Comparison of ENCODE assay signal across 1 cellular context in the genomic region with DNA sequence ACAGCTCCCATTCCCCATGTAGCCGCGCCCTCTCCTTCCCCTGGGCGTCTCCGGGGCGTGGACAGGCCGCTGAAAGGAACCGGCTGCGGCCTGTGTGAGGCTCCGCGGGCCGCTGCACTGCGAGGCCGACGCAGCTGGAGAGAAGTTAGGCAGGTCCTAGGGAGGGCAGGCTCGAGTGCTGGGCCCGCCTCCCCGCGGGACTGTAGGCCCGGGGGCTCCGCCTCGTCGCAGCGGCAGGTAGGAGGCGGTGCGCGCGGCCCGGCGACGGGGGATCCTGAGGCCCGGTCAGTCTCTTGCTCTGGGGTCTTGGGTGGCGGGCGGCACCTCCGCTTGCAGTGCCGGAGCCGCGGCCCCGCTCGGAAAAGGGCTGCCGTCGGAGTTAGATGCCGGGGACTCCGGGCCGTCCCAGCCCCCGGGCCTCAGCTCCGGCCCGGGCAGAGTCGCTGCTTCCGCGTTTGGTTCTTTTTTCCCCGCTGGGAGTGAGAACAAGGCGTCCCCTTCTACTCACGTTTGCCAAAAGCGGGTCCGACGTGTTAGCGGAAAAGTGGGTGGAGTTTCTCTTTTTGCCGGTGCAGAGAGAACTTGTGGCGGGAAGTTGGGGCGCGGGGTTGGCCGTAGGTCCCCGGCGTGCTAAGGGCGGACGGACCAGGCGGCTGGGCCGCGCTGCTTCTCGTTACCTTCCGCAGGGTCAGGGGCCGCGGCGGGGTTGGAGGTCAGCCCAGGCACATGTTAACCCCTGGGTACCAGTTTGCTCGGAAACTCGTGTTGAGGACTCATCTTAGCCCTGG.
TF ChIP-seq lines count a peak whose summit lies in the region.

A gene (plus strand): TSS at position 222 of the 788 bp plus-strand sequence. CDS start 2,026 bp downstream, outside the sequence.

TF ChIP-seq in GM12878, 131 proteins besides CTCF, POLR2A, EP300 and RAD21 (continued from another document and continues in another):
- TF ChIP-seq, protein P1, sequence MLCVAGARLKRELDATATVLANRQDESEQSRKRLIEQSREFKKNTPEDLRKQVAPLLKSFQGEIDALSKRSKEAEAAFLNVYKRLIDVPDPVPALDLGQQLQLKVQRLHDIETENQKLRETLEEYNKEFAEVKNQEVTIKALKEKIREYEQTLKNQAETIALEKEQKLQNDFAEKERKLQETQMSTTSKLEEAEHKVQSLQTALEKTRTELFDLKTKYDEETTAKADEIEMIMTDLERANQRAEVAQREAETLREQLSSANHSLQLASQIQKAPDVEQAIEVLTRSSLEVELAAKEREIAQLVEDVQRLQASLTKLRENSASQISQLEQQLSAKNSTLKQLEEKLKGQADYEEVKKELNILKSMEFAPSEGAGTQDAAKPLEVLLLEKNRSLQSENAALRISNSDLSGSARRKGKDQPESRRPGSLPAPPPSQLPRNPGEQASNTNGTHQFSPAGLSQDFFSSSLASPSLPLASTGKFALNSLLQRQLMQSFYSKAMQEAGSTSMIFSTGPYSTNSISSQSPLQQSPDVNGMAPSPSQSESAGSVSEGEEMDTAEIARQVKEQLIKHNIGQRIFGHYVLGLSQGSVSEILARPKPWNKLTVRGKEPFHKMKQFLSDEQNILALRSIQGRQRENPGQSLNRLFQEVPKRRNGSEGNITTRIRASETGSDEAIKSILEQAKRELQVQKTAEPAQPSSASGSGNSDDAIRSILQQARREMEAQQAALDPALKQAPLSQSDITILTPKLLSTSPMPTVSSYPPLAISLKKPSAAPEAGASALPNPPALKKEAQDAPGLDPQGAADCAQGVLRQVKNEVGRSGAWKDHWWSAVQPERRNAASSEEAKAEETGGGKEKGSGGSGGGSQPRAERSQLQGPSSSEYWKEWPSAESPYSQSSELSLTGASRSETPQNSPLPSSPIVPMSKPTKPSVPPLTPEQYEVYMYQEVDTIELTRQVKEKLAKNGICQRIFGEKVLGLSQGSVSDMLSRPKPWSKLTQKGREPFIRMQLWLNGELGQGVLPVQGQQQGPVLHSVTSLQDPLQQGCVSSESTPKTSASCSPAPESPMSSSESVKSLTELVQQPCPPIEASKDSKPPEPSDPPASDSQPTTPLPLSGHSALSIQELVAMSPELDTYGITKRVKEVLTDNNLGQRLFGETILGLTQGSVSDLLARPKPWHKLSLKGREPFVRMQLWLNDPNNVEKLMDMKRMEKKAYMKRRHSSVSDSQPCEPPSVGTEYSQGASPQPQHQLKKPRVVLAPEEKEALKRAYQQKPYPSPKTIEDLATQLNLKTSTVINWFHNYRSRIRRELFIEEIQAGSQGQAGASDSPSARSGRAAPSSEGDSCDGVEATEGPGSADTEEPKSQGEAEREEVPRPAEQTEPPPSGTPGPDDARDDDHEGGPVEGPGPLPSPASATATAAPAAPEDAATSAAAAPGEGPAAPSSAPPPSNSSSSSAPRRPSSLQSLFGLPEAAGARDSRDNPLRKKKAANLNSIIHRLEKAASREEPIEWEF (IDR thresholded peaks at IDR 0.05; ENCODE audit: insufficient replicate concordance, low read depth, low read length) = no peak
- TF ChIP-seq TCF7 (IDR thresholded peaks at IDR 0.05; ENCODE audit: borderline replicate concordance) (peak; percentile 8; the same call in 1 of the 2 replicates), MEF2A (IDR thresholded peaks at IDR 0.05; ENCODE audit: insufficient read depth, low read depth, low read length) (peak; percentile 19; the same call in 1 of the 2 replicates), BHLHE40 (IDR thresholded peaks at IDR 0.05; ENCODE audit: borderline replicate concordance in 1 of 2, low read depth in 2 of 2, low read length in 1 of 2) (peak; percentile 90 to 93), ASH2L (IDR thresholded peaks at IDR 0.05; ENCODE audit: borderline replicate concordance, low read depth) (peak; percentile 60; the same call in 1 of the 2 replicates), TARDBP (IDR thresholded peaks at IDR 0.05; ENCODE audit: borderline replicate concordance) (peak; percentile 16; the same call in 1 of the 2 replicates), BACH1 (IDR thresholded peaks at IDR 0.05; ENCODE audit: borderline replicate concordance) (peak; percentile 86), MXI1 (IDR thresholded peaks at IDR 0.05; ENCODE audit: low read depth, low read length) (peak; percentile 93), POLR2AphosphoS5 (IDR thresholded peaks at IDR 0.05; ENCODE audit: low read length) (peak; percentile 87), HCFC1 (IDR thresholded peaks at IDR 0.05; ENCODE audit: low read length) (no peak; the same call in 1 of the 2 replicates), KLF5 (IDR thresholded peaks at IDR 0.05; ENCODE audit: partially characterized antibody) (no peak), ZNF217 (IDR thresholded peaks at IDR 0.05) (peak; percentile 80; the same call in 1 of the 2 replicates), RAD51 (IDR thresholded peaks at IDR 0.05) (no peak), PAX5 (IDR thresholded peaks at IDR 0.05; ENCODE audit: borderline replicate concordance, low read depth, low read length) (peak; percentile 66; the same call in 1 of the 2 replicates), DPF2 (IDR thresholded peaks at IDR 0.05) (peak; percentile 89; the same call in 1 of the 2 replicates), ZNF622 (IDR thresholded peaks at IDR 0.05) (no peak), SUPT20H (IDR thresholded peaks at IDR 0.05; ENCODE audit: borderline replicate concordance, control insufficient read depth, low read depth, low read length) (no peak), HDAC6 (IDR thresholded peaks at IDR 0.05; ENCODE audit: unreplicated experiment) (no peak), MTA3 (IDR thresholded peaks at IDR 0.05; ENCODE audit: borderline replicate concordance, low read length) (no peak), SIX5 (IDR thresholded peaks at IDR 0.05; ENCODE audit: low read depth, low read length, severe bottlenecking) (no peak), NR2C2 (IDR thresholded peaks at IDR 0.05; ENCODE audit: borderline replicate concordance, control insufficient read depth, insufficient read length, low read depth) (peak; percentile 66)
- TF ChIP-seq, protein P2, sequence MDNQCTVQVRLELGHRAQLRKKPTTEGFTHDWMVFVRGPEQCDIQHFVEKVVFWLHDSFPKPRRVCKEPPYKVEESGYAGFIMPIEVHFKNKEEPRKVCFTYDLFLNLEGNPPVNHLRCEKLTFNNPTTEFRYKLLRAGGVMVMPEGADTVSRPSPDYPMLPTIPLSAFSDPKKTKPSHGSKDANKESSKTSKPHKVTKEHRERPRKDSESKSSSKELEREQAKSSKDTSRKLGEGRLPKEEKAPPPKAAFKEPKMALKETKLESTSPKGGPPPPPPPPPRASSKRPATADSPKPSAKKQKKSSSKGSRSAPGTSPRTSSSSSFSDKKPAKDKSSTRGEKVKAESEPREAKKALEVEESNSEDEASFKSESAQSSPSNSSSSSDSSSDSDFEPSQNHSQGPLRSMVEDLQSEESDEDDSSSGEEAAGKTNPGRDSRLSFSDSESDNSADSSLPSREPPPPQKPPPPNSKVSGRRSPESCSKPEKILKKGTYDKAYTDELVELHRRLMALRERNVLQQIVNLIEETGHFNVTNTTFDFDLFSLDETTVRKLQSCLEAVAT (IDR thresholded peaks at IDR 0.05) = no peak
- TF ChIP-seq, protein P3, sequence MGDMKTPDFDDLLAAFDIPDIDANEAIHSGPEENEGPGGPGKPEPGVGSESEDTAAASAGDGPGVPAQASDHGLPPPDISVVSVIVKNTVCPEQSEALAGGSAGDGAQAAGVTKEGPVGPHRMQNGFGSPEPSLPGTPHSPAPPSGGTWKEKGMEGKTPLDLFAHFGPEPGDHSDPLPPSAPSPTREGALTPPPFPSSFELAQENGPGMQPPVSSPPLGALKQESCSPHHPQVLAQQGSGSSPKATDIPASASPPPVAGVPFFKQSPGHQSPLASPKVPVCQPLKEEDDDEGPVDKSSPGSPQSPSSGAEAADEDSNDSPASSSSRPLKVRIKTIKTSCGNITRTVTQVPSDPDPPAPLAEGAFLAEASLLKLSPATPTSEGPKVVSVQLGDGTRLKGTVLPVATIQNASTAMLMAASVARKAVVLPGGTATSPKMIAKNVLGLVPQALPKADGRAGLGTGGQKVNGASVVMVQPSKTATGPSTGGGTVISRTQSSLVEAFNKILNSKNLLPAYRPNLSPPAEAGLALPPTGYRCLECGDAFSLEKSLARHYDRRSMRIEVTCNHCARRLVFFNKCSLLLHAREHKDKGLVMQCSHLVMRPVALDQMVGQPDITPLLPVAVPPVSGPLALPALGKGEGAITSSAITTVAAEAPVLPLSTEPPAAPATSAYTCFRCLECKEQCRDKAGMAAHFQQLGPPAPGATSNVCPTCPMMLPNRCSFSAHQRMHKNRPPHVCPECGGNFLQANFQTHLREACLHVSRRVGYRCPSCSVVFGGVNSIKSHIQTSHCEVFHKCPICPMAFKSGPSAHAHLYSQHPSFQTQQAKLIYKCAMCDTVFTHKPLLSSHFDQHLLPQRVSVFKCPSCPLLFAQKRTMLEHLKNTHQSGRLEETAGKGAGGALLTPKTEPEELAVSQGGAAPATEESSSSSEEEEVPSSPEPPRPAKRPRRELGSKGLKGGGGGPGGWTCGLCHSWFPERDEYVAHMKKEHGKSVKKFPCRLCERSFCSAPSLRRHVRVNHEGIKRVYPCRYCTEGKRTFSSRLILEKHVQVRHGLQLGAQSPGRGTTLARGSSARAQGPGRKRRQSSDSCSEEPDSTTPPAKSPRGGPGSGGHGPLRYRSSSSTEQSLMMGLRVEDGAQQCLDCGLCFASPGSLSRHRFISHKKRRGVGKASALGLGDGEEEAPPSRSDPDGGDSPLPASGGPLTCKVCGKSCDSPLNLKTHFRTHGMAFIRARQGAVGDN (IDR thresholded peaks at IDR 0.05) = peak; percentile 99
- TF ChIP-seq, protein P4, sequence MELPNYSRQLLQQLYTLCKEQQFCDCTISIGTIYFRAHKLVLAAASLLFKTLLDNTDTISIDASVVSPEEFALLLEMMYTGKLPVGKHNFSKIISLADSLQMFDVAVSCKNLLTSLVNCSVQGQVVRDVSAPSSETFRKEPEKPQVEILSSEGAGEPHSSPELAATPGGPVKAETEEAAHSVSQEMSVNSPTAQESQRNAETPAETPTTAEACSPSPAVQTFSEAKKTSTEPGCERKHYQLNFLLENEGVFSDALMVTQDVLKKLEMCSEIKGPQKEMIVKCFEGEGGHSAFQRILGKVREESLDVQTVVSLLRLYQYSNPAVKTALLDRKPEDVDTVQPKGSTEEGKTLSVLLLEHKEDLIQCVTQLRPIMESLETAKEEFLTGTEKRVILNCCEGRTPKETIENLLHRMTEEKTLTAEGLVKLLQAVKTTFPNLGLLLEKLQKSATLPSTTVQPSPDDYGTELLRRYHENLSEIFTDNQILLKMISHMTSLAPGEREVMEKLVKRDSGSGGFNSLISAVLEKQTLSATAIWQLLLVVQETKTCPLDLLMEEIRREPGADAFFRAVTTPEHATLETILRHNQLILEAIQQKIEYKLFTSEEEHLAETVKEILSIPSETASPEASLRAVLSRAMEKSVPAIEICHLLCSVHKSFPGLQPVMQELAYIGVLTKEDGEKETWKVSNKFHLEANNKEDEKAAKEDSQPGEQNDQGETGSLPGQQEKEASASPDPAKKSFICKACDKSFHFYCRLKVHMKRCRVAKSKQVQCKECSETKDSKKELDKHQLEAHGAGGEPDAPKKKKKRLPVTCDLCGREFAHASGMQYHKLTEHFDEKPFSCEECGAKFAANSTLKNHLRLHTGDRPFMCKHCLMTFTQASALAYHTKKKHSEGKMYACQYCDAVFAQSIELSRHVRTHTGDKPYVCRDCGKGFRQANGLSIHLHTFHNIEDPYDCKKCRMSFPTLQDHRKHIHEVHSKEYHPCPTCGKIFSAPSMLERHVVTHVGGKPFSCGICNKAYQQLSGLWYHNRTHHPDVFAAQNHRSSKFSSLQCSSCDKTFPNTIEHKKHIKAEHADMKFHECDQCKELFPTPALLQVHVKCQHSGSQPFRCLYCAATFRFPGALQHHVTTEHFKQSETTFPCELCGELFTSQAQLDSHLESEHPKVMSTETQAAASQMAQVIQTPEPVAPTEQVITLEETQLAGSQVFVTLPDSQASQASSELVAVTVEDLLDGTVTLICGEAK (IDR thresholded peaks at IDR 0.05; ENCODE audit: borderline replicate concordance) = peak; percentile 9; the same call in 1 of the 2 replicates
- TF ChIP-seq, protein P5, sequence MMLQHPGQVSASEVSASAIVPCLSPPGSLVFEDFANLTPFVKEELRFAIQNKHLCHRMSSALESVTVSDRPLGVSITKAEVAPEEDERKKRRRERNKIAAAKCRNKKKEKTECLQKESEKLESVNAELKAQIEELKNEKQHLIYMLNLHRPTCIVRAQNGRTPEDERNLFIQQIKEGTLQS (IDR thresholded peaks at IDR 0.05; ENCODE audit: borderline replicate concordance, extremely low read depth, low read depth, low read length) = no peak
- TF ChIP-seq, protein P6, sequence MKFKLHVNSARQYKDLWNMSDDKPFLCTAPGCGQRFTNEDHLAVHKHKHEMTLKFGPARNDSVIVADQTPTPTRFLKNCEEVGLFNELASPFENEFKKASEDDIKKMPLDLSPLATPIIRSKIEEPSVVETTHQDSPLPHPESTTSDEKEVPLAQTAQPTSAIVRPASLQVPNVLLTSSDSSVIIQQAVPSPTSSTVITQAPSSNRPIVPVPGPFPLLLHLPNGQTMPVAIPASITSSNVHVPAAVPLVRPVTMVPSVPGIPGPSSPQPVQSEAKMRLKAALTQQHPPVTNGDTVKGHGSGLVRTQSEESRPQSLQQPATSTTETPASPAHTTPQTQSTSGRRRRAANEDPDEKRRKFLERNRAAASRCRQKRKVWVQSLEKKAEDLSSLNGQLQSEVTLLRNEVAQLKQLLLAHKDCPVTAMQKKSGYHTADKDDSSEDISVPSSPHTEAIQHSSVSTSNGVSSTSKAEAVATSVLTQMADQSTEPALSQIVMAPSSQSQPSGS (IDR thresholded peaks at IDR 0.05; ENCODE audit: low read length) = no peak
- TF ChIP-seq, protein P7, sequence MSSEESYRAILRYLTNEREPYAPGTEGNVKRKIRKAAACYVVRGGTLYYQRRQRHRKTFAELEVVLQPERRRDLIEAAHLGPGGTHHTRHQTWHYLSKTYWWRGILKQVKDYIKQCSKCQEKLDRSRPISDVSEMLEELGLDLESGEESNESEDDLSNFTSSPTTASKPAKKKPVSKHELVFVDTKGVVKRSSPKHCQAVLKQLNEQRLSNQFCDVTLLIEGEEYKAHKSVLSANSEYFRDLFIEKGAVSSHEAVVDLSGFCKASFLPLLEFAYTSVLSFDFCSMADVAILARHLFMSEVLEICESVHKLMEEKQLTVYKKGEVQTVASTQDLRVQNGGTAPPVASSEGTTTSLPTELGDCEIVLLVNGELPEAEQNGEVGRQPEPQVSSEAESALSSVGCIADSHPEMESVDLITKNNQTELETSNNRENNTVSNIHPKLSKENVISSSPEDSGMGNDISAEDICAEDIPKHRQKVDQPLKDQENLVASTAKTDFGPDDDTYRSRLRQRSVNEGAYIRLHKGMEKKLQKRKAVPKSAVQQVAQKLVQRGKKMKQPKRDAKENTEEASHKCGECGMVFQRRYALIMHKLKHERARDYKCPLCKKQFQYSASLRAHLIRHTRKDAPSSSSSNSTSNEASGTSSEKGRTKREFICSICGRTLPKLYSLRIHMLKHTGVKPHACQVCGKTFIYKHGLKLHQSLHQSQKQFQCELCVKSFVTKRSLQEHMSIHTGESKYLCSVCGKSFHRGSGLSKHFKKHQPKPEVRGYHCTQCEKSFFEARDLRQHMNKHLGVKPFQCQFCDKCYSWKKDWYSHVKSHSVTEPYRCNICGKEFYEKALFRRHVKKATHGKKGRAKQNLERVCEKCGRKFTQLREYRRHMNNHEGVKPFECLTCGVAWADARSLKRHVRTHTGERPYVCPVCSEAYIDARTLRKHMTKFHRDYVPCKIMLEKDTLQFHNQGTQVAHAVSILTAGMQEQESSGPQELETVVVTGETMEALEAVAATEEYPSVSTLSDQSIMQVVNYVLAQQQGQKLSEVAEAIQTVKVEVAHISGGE (CRISPR knock-in tag; IDR thresholded peaks at IDR 0.05) = no peak
